18 cellular contexts compared by ENCODE assay signal in the genomic region with DNA sequence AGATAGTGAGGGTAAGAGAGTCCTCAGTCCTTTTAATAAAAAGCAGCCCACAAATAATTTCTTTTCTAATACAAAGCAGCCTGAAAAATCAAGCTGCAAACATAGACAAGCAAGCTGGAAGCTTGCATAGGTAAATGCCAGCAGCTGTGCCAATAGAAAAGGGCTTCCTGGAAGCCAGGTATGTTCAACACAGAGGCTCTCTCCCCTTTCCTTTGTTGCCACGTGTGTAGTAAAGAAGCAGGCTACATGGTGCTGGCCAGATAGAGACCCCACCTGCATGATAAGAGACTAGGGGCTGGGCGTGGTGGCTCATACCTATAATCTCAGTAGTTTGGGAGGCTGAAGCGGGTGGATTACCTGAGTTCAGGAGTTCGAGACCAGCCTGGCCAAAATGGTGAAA. TPM values are rescaled to one million over a fixed set of nuclear protein-coding genes. Genes with fewer than 3 reads are reported as not detected.
DNase-seq lines count a peak whose midpoint lies in the region; FAIRE-seq and TF ChIP-seq lines count a peak whose summit lies in the region.
"Had no signal": no experiment of that assay in that cellular context is flagged by ENCODE, and none has a peak within 500 bp of the region (broad histone marks: within the 10 kb centered on the region; RNA-seq: fewer than 3 reads in every experiment).

No MANE protein-coding gene starts in this region.

- peak; percentile 33 to 67 for DNase-seq in NCI-H2081 (lab: John Stamatoyannopoulos, UW)
- DNase-seq in NCI-H2081 treated with DMSO at 0.1 percent for 48 hours (lab: John Stamatoyannopoulos, UW): no peak
- DNase-seq in astrocyte (ENCODE audit: low read depth): no peak
- DNase-seq in type B pancreatic cell (ENCODE audit: extremely low spot score, unreplicated experiment): no peak
- DNase-seq in HFFc6: no peak
- DNase-seq in AG08395 (ENCODE audit: low spot score): no peak
- DNase-seq in immature natural killer cell: no peak
- DNase-seq: activated CD8-positive, alpha-beta T cell treated with anti-CD3 and anti-CD28 coated beads for 36 hours; amniotic stem cell; NCI-H2171; occipital lobe; SK-N-SH; stimulated activated CD4-positive, alpha-beta T cell treated with anti-CD3 and anti-CD28 coated beads, Interleukin-12 subunit alpha, Interleukin-12 subunit beta, amount 100 ng/mL, for 4 hours; stimulated activated naive CD8-positive, alpha-beta T cell treated with anti-CD3 and anti-CD28 coated beads, Interleukin-15, amount 100 ng/mL, for 72 hours had no signal

- no peak for TF ChIP-seq CTCF in astrocyte (IDR thresholded peaks at IDR 0.05; ENCODE audit: insufficient read depth, low read depth, low read length)
- TF ChIP-seq CTCF in type B pancreatic cell (conservative IDR thresholded peaks at IDR 0.05): no peak
- no peak for TF ChIP-seq CTCF in HFFc6 (IDR thresholded peaks at IDR 0.05)

- no peak overlapping the region for H2AFZ ChIP-seq in astrocyte (ENCODE audit: low read depth, low read length)

- H3K9me3 ChIP-seq in astrocyte (ENCODE audit: insufficient read depth, low read depth, low read length) (no peaks in the 10 kb centered on the region), mucosa of stomach (ENCODE audit: control insufficient read depth, low read length) (no peaks in the 10 kb centered on the region)
- H3K9me3 ChIP-seq: SK-N-SH had no signal

- H3K9ac ChIP-seq in astrocyte (ENCODE audit: low read length) (no peak overlapping the region), mucosa of stomach (ENCODE audit: low read length) (peak overlapping the region; percentile 35)

- H3K9me3 Mint-ChIP-seq in astrocyte (ENCODE audit: unreplicated experiment): no peaks in the 10 kb centered on the region
- H3K9me3 Mint-ChIP-seq in type B pancreatic cell: peaks cover 3% of the 10 kb centered on the region
- no peaks in the 10 kb centered on the region for H3K9me3 Mint-ChIP-seq in HFFc6
- H3K9me3 Mint-ChIP-seq in immature natural killer cell: no peaks in the 10 kb centered on the region
- H3K9me3 Mint-ChIP-seq: activated CD8-positive, alpha-beta T cell treated with anti-CD3 and anti-CD28 coated beads for 36 hours; activated T-helper 2 cell treated with anti-CD3 and anti-CD28 coated beads, Interferon-gamma antibody, Interleukin-2, Interleukin-4, amounts not matched to agents 10 μg/mL and 5 μg/mL and 100 μg/mL, durations not matched to agents 14 hours and 24 hours and 36 hours; stimulated activated naive CD8-positive, alpha-beta T cell treated with anti-CD3 and anti-CD28 coated beads, Interleukin-15, amount 100 ng/mL, for 72 hours had no signal

- H3K36me3 Mint-ChIP-seq in astrocyte (ENCODE audit: low read depth, unreplicated experiment): no peaks in the 10 kb centered on the region
- no peaks in the 10 kb centered on the region for H3K36me3 Mint-ChIP-seq in type B pancreatic cell
- no peaks in the 10 kb centered on the region for H3K36me3 Mint-ChIP-seq in HFFc6 (ENCODE audit: low read depth)
- no peaks in the 10 kb centered on the region for H3K36me3 Mint-ChIP-seq in immature natural killer cell

- peaks cover 49% of the 10 kb centered on the region for H3K4me1 Mint-ChIP-seq in astrocyte (ENCODE audit: low read depth, unreplicated experiment)
- peaks cover 36% of the 10 kb centered on the region for H3K4me1 Mint-ChIP-seq in type B pancreatic cell (ENCODE audit: unreplicated experiment)
- H3K4me1 Mint-ChIP-seq in HFFc6 (ENCODE audit: low read depth): peaks cover 44% of the 10 kb centered on the region
- H3K4me1 Mint-ChIP-seq in immature natural killer cell: no peaks in the 10 kb centered on the region
- H3K4me1 Mint-ChIP-seq: stimulated activated naive CD8-positive, alpha-beta T cell treated with anti-CD3 and anti-CD28 coated beads, Interleukin-15, amount 100 ng/mL, for 72 hours had no signal

- FAIRE-seq in astrocyte (lab: Jason Lieb, UNC): no peak
- FAIRE-seq: endothelial cell of umbilical vein had no signal

- H3K4me1 ChIP-seq in astrocyte (ENCODE audit: insufficient read depth, low read length) (peaks cover 38% of the 10 kb centered on the region), mucosa of stomach (ENCODE audit: control insufficient read depth, insufficient read depth, low read length) (peaks cover 56% of the 10 kb centered on the region)

- H3K27me3 Mint-ChIP-seq in astrocyte (ENCODE audit: low read depth, unreplicated experiment) (no peaks in the 10 kb centered on the region), type B pancreatic cell (no peaks in the 10 kb centered on the region), HFFc6 (ENCODE audit: insufficient read depth) (no peaks in the 10 kb centered on the region), immature natural killer cell (ENCODE audit: low read depth in 3 of 3) (peaks cover 2 to 16% (median 4%) of the 10 kb centered on the region in 3 donors)

- H3K4me3 Mint-ChIP-seq in astrocyte (ENCODE audit: unreplicated experiment) (no peak overlapping the region), type B pancreatic cell (no peak overlapping the region), HFFc6 (no peak overlapping the region), immature natural killer cell (no peak overlapping the region)
- H3K4me3 Mint-ChIP-seq: activated CD8-positive, alpha-beta T cell treated with anti-CD3 and anti-CD28 coated beads for 36 hours; stimulated activated naive CD8-positive, alpha-beta T cell treated with anti-CD3 and anti-CD28 coated beads, Interleukin-15, amount 100 ng/mL, for 72 hours had no signal

- H3K4me3 ChIP-seq in astrocyte (ENCODE audit: insufficient read depth, low read depth, low read length) (no peak overlapping the region), mucosa of stomach (ENCODE audit: low read length) (no peak overlapping the region)

- H3K27ac Mint-ChIP-seq in astrocyte (ENCODE audit: unreplicated experiment) (peak overlapping the region; percentile 90), type B pancreatic cell (peak overlapping the region; percentile 55), HFFc6 (no peak overlapping the region), immature natural killer cell (no peak overlapping the region)
- H3K27ac Mint-ChIP-seq: activated CD8-positive, alpha-beta T cell treated with anti-CD3 and anti-CD28 coated beads for 36 hours; activated T-helper 2 cell treated with anti-CD3 and anti-CD28 coated beads, Interferon-gamma antibody, Interleukin-2, Interleukin-4, amounts not matched to agents 10 μg/mL and 5 μg/mL and 100 μg/mL, durations not matched to agents 14 hours and 24 hours and 36 hours; stimulated activated naive CD8-positive, alpha-beta T cell treated with anti-CD3 and anti-CD28 coated beads, Interleukin-15, amount 100 ng/mL, for 72 hours had no signal

- no peaks in the 10 kb centered on the region for H3K36me3 ChIP-seq in astrocyte (ENCODE audit: insufficient read depth, low read length)
- no peaks in the 10 kb centered on the region for H3K36me3 ChIP-seq in mucosa of stomach (ENCODE audit: control insufficient read depth, insufficient read depth, low read length)

- H3K27ac ChIP-seq in astrocyte (ENCODE audit: low read depth, low read length): no peak overlapping the region

- no peaks in the 10 kb centered on the region for H3K27me3 ChIP-seq in astrocyte (ENCODE audit: insufficient read depth, low read length)
- H3K27me3 ChIP-seq in mucosa of stomach (ENCODE audit: control insufficient read depth, insufficient read depth, low read length): no peaks in the 10 kb centered on the region

- H3K79me2 ChIP-seq in astrocyte (ENCODE audit: insufficient read depth, low read length): no peaks in the 10 kb centered on the region

- no peaks in the 10 kb centered on the region for H4K20me1 ChIP-seq in astrocyte (ENCODE audit: insufficient read depth, low read length)

- H3K4me2 ChIP-seq in astrocyte (ENCODE audit: low read length): peak overlapping the region; percentile 14
- H3K4me2 ChIP-seq: SK-N-SH had no signal

RNA-seq across cellular contexts. Expression of gene ERRFI1, which starts 50.1 kb away (rescaled TPM):
- 81.5 and 119 TPM in 2 replicates for total RNA-seq in astrocyte
- total RNA-seq in type B pancreatic cell (ENCODE audit: low replicate concordance): 83.3 and 104 TPM in 2 replicates
- 10 to 100 TPM; 15.8 to 25.5 (median 19.0) TPM for total RNA-seq in HFFc6 (2021; fragmentation: NEBNext Ultra II Directional; extraction: Animal tissue kit (Norgen Biotek cat#: 25700))
- polyA plus RNA-seq in immature natural killer cell: 1 to 10 TPM in 1 of 3 donors, under 1 TPM in 1, not detected in 1; 0.33 to 1.1 TPM
- total RNA-seq: OCI-LY7 had no signal

Comparison
In these comparisons a context has a peak if more than half of its experiments do, and no peak if none do; other contexts are left out.
1. DNase-seq: peak in NCI-H2081 (2 of 2); none in NCI-H2081 treated with DMSO at 0.1 percent for 48 hours (single experiment), astrocyte (single experiment), type B pancreatic cell (single experiment), HFFc6 (single experiment), AG08395 (single experiment) and immature natural killer cell (0 of 3).
2. H3K27ac Mint-ChIP-seq: peak in astrocyte (single experiment) and type B pancreatic cell (single experiment); none in HFFc6 (single experiment) and immature natural killer cell (0 of 6).